Comparison of ENCODE assay signal across 1 cellular context in the genomic region with DNA sequence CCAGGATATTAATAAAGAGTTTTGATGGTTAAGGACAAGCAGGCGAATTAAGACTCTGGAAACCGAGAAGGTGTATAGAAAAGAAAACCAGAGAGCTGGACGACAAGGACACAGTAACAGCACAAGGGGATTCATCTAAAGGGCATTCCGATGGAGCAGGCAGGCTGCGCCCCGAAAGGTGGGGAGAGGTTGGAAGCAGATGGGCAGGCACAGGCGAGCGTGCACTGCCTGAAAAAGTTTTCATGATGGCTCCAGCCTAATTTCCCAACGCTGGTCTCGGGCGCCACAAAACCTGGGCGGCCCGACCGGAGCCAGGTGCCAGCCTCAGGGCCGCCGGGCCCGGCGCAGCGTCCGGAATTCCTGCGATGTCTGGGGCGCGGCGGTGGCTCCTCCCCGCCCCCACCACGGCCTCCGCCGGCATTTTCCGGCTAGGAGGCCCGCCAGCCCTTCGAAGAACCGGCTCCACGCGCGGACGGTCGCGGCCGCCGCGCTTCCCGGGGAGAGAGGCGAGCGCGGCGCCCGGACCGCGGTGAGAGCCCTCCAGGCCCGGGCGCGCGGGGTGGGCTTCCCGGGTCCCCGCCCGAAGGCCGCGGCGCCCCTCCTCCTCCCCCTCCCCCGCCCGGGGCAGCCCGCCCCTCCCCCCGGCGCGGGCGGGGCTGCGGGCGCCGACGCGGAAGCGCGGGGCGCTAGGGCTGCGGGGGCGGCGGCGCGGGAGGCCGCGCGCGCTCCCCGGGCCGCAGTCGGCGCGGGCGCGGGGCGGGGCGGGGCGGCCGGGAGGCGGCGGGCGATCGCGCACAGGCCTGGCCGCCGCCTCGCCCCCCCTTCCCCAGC.
TF ChIP-seq lines count a peak whose summit lies in the region.

No MANE protein-coding gene starts in this region.

TF ChIP-seq in K562, 482 proteins besides CTCF, POLR2A, EP300 and RAD21 (continued from another document and continues in another):
- TF ChIP-seq HMGN3 (IDR thresholded peaks at IDR 0.05; ENCODE audit: borderline replicate concordance, extremely low read depth, insufficient read length, low read depth, low read length) (peak; percentile 93), NR2F6 (CRISPR knock-in tag; IDR thresholded peaks at IDR 0.05) (no peak), RBM34 (IDR thresholded peaks at IDR 0.05; ENCODE audit: borderline replicate concordance, insufficient read depth, low read length) (no peak), DMBX1 (CRISPR knock-in tag; IDR thresholded peaks at IDR 0.05; ENCODE audit: borderline replicate concordance) (0 out of 2 replicates have a peak, but pooled peaks have one; percentile 29), ETV1 (tag; conservative IDR thresholded peaks at IDR 0.05; ENCODE audit: low read depth) (no peak), HDAC8 (tag; IDR thresholded peaks at IDR 0.05) (0 out of 2 replicates have a peak, but pooled peaks have one; percentile 22), CEBPB (tag; IDR thresholded peaks at IDR 0.05) (no peak), NR2C2 (CRISPR knock-in tag; IDR thresholded peaks at IDR 0.05) (no peak), NR2C2 (tag; IDR thresholded peaks at IDR 0.05) (no peak; the same call in 1 of the 2 replicates), FOXK1 (CRISPR knock-in tag; IDR thresholded peaks at IDR 0.05; ENCODE audit: borderline replicate concordance) (no peak), JUN (IDR thresholded peaks at IDR 0.05; ENCODE audit: borderline replicate concordance, low read depth, low read length) (no peak), JUN (CRISPR knock-in tag; IDR thresholded peaks at IDR 0.05; ENCODE audit: borderline replicate concordance) (no peak), GABPA (tag; conservative IDR thresholded peaks at IDR 0.05; ENCODE audit: low read depth) (no peak), MAFG (tag; conservative IDR thresholded peaks at IDR 0.05) (no peak), ZNF140 (CRISPR knock-in tag; IDR thresholded peaks at IDR 0.05) (no peak), RHOXF2B (CRISPR knock-in tag; conservative IDR thresholded peaks at IDR 0.05) (no peak), SMAD2 (IDR thresholded peaks at IDR 0.05; ENCODE audit: low read depth, low read length) (no peak), FOXM1 (IDR thresholded peaks at IDR 0.05; ENCODE audit: low read depth) (no peak), FOXM1 (CRISPR knock-in tag; IDR thresholded peaks at IDR 0.05; ENCODE audit: low read depth) (no peak), RBM22 (IDR thresholded peaks at IDR 0.05; ENCODE audit: low read depth, low read length, poor library complexity, severe bottlenecking) (peak; percentile 26), EHMT2 (IDR thresholded peaks at IDR 0.05) (no peak), KDM1A (IDR thresholded peaks at IDR 0.05) (peak in 1 of 2 experiments; percentile 25; a peak in 1 of 4 replicates), HDAC1 (IDR thresholded peaks at IDR 0.05) (peak in 1 of 2 experiments; percentile 60; a peak in 1 of 4 replicates), TAF7 (tag; IDR thresholded peaks at IDR 0.05) (peak; percentile 79), KDM4B (IDR thresholded peaks at IDR 0.05; ENCODE audit: borderline replicate concordance in 2 of 2, low read depth in 1 of 2) (peak in 1 of 2 experiments; percentile 78; a peak in 1 of 4 replicates), ZNF23 (CRISPR knock-in tag; IDR thresholded peaks at IDR 0.05) (no peak), ATF7 (IDR thresholded peaks at IDR 0.05) (peak; percentile 42; the same call in 1 of the 2 replicates), ZNF174 (CRISPR knock-in tag; IDR thresholded peaks at IDR 0.05) (no peak), YY1 (IDR thresholded peaks at IDR 0.05; ENCODE audit: borderline replicate concordance in 1 of 3, control insufficient read depth in 1 of 3, extremely low read depth in 1 of 3, insufficient read depth in 3 of 3, insufficient read length in 1 of 3, insufficient replicate concordance in 2 of 3, low read depth in 1 of 3, low read length in 2 of 3) (peak; percentile 43 to 90 (median 79)), TFAM (CRISPR knock-in tag; conservative IDR thresholded peaks at IDR 0.05) (no peak), NCOA2 (IDR thresholded peaks at IDR 0.05; ENCODE audit: partially characterized antibody in 2 of 2) (no peak), NUFIP1 (IDR thresholded peaks at IDR 0.05; ENCODE audit: partially characterized antibody) (no peak), ZEB2 (IDR thresholded peaks at IDR 0.05) (0 out of 2 replicates have a peak, but pooled peaks have one; percentile 30)
- TF ChIP-seq, protein P1, sequence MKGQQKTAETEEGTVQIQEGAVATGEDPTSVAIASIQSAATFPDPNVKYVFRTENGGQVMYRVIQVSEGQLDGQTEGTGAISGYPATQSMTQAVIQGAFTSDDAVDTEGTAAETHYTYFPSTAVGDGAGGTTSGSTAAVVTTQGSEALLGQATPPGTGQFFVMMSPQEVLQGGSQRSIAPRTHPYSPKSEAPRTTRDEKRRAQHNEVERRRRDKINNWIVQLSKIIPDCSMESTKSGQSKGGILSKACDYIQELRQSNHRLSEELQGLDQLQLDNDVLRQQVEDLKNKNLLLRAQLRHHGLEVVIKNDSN (CRISPR knock-in tag; IDR thresholded peaks at IDR 0.05), result no peak
- TF ChIP-seq, protein P2, sequence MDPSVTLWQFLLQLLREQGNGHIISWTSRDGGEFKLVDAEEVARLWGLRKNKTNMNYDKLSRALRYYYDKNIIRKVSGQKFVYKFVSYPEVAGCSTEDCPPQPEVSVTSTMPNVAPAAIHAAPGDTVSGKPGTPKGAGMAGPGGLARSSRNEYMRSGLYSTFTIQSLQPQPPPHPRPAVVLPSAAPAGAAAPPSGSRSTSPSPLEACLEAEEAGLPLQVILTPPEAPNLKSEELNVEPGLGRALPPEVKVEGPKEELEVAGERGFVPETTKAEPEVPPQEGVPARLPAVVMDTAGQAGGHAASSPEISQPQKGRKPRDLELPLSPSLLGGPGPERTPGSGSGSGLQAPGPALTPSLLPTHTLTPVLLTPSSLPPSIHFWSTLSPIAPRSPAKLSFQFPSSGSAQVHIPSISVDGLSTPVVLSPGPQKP (CRISPR knock-in tag; IDR thresholded peaks at IDR 0.05), result no peak
- TF ChIP-seq, protein P3, sequence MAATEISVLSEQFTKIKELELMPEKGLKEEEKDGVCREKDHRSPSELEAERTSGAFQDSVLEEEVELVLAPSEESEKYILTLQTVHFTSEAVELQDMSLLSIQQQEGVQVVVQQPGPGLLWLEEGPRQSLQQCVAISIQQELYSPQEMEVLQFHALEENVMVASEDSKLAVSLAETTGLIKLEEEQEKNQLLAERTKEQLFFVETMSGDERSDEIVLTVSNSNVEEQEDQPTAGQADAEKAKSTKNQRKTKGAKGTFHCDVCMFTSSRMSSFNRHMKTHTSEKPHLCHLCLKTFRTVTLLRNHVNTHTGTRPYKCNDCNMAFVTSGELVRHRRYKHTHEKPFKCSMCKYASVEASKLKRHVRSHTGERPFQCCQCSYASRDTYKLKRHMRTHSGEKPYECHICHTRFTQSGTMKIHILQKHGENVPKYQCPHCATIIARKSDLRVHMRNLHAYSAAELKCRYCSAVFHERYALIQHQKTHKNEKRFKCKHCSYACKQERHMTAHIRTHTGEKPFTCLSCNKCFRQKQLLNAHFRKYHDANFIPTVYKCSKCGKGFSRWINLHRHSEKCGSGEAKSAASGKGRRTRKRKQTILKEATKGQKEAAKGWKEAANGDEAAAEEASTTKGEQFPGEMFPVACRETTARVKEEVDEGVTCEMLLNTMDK (IDR thresholded peaks at IDR 0.05; ENCODE audit: borderline replicate concordance, insufficient read depth, low read depth, low read length, poor library complexity, severe bottlenecking), result no peak
- TF ChIP-seq, protein P4, sequence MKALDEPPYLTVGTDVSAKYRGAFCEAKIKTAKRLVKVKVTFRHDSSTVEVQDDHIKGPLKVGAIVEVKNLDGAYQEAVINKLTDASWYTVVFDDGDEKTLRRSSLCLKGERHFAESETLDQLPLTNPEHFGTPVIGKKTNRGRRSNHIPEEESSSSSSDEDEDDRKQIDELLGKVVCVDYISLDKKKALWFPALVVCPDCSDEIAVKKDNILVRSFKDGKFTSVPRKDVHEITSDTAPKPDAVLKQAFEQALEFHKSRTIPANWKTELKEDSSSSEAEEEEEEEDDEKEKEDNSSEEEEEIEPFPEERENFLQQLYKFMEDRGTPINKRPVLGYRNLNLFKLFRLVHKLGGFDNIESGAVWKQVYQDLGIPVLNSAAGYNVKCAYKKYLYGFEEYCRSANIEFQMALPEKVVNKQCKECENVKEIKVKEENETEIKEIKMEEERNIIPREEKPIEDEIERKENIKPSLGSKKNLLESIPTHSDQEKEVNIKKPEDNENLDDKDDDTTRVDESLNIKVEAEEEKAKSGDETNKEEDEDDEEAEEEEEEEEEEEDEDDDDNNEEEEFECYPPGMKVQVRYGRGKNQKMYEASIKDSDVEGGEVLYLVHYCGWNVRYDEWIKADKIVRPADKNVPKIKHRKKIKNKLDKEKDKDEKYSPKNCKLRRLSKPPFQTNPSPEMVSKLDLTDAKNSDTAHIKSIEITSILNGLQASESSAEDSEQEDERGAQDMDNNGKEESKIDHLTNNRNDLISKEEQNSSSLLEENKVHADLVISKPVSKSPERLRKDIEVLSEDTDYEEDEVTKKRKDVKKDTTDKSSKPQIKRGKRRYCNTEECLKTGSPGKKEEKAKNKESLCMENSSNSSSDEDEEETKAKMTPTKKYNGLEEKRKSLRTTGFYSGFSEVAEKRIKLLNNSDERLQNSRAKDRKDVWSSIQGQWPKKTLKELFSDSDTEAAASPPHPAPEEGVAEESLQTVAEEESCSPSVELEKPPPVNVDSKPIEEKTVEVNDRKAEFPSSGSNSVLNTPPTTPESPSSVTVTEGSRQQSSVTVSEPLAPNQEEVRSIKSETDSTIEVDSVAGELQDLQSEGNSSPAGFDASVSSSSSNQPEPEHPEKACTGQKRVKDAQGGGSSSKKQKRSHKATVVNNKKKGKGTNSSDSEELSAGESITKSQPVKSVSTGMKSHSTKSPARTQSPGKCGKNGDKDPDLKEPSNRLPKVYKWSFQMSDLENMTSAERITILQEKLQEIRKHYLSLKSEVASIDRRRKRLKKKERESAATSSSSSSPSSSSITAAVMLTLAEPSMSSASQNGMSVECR (CRISPR knock-in tag; IDR thresholded peaks at IDR 0.05), result peak; percentile 56; the same call in 1 of the 2 replicates
- TF ChIP-seq, protein P5, sequence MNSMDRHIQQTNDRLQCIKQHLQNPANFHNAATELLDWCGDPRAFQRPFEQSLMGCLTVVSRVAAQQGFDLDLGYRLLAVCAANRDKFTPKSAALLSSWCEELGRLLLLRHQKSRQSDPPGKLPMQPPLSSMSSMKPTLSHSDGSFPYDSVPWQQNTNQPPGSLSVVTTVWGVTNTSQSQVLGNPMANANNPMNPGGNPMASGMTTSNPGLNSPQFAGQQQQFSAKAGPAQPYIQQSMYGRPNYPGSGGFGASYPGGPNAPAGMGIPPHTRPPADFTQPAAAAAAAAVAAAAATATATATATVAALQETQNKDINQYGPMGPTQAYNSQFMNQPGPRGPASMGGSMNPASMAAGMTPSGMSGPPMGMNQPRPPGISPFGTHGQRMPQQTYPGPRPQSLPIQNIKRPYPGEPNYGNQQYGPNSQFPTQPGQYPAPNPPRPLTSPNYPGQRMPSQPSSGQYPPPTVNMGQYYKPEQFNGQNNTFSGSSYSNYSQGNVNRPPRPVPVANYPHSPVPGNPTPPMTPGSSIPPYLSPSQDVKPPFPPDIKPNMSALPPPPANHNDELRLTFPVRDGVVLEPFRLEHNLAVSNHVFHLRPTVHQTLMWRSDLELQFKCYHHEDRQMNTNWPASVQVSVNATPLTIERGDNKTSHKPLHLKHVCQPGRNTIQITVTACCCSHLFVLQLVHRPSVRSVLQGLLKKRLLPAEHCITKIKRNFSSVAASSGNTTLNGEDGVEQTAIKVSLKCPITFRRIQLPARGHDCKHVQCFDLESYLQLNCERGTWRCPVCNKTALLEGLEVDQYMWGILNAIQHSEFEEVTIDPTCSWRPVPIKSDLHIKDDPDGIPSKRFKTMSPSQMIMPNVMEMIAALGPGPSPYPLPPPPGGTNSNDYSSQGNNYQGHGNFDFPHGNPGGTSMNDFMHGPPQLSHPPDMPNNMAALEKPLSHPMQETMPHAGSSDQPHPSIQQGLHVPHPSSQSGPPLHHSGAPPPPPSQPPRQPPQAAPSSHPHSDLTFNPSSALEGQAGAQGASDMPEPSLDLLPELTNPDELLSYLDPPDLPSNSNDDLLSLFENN (IDR thresholded peaks at IDR 0.05; ENCODE audit: low read depth in 2 of 2, low read length in 2 of 2), result 0 out of 4 replicates have a peak, but pooled peaks of 1 of the 2 experiments have one; percentile 10
- TF ChIP-seq, protein P6, sequence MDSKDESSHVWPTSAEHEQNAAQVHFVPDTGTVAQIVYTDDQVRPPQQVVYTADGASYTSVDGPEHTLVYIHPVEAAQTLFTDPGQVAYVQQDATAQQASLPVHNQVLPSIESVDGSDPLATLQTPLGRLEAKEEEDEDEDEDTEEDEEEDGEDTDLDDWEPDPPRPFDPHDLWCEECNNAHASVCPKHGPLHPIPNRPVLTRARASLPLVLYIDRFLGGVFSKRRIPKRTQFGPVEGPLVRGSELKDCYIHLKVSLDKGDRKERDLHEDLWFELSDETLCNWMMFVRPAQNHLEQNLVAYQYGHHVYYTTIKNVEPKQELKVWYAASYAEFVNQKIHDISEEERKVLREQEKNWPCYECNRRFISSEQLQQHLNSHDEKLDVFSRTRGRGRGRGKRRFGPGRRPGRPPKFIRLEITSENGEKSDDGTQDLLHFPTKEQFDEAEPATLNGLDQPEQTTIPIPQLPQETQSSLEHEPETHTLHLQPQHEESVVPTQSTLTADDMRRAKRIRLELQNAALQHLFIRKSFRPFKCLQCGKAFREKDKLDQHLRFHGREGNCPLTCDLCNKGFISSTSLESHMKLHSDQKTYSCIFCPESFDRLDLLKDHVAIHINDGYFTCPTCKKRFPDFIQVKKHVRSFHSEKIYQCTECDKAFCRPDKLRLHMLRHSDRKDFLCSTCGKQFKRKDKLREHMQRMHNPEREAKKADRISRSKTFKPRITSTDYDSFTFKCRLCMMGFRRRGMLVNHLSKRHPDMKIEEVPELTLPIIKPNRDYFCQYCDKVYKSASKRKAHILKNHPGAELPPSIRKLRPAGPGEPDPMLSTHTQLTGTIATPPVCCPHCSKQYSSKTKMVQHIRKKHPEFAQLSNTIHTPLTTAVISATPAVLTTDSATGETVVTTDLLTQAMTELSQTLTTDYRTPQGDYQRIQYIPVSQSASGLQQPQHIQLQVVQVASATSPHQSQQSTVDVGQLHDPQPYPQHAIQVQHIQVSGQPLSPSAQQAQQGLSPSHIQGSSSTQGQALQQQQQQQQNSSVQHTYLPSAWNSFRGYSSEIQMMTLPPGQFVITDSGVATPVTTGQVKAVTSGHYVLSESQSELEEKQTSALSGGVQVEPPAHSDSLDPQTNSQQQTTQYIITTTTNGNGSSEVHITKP (IDR thresholded peaks at IDR 0.05; ENCODE audit: partially characterized antibody), result no peak
- TF ChIP-seq, protein P7, sequence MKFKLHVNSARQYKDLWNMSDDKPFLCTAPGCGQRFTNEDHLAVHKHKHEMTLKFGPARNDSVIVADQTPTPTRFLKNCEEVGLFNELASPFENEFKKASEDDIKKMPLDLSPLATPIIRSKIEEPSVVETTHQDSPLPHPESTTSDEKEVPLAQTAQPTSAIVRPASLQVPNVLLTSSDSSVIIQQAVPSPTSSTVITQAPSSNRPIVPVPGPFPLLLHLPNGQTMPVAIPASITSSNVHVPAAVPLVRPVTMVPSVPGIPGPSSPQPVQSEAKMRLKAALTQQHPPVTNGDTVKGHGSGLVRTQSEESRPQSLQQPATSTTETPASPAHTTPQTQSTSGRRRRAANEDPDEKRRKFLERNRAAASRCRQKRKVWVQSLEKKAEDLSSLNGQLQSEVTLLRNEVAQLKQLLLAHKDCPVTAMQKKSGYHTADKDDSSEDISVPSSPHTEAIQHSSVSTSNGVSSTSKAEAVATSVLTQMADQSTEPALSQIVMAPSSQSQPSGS (CRISPR knock-in tag; IDR thresholded peaks at IDR 0.05), result no peak
